Comparison of ENCODE assay signal across 8 cellular contexts in the genomic region with DNA sequence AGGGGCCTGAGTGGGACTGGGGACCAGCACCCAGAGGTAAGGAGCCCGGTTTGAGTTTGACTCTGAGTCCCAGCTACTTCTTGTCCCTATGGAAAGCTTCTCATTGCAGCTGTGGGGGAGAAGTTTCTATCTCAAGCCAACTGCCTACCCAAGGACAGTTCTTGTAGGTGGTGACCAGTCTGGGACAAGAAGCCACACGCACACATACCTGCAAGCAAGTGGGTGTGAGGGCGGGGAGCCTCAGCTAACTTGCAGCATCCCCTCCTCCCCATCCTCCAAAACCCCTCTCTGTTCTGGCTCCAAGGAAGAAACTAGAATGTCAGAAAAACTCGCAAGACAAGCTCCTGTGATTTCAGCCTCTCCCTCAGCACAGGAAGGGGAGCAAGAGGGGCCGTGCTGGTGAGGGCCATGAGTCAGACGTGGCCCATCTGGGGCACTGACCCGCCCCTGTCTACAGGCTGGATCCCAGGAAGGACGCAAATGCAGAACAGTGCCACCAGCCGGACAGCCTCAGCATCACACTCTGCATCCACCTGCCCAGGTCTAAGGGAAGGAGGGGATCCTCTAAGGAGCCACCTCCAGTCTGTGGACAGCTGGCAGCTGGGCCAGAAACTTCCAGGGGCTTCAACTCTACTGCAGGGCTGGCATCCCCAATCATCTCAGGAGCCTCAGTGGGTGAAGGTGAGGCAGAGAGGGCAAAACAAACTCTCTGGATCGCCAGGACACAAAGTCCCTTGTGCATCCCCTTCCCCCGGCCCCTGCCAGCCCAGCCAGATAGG.
DNase-seq lines count a peak whose midpoint lies in the region; ATAC-seq and TF ChIP-seq lines count a peak whose summit lies in the region.

No MANE protein-coding gene starts in this region.

- no peak overlapping the region for H3K4me2 ChIP-seq in OCI-LY1 (ENCODE audit: low read length)

- H3K9me2 ChIP-seq in OCI-LY1 (ENCODE audit: low read depth, low read length) = no peaks in the 10 kb centered on the region

- H3K4me3 ChIP-seq in OCI-LY1 (ENCODE audit: low read depth, low read length, poor library complexity, severe bottlenecking) (no peak overlapping the region), dorsolateral prefrontal cortex (no peak overlapping the region), mucosa of descending colon (no peak overlapping the region)

- H2AFZ ChIP-seq in OCI-LY1 (ENCODE audit: low read length) = no peak overlapping the region

- no peaks in the 10 kb centered on the region for H3F3A ChIP-seq in OCI-LY1 (ENCODE audit: insufficient read depth, low read length)

- intact Hi-C loops in dorsolateral prefrontal cortex (cut with DNase I) (no loop called here), mucosa of descending colon (cut with DNase I, micrococcal nuclease) (no loop called here)

- H4K20me1 ChIP-seq in OCI-LY1 (ENCODE audit: insufficient read depth, low read length) = no peaks in the 10 kb centered on the region

- H3K9me3 ChIP-seq in OCI-LY1 (ENCODE audit: low read length) (no peaks in the 10 kb centered on the region), mucosa of descending colon (no peaks in the 10 kb centered on the region)

- peaks cover 5% of the 10 kb centered on the region for H3K27me3 ChIP-seq in OCI-LY1 (ENCODE audit: insufficient read depth, low read length)
- no peaks in the 10 kb centered on the region for H3K27me3 ChIP-seq in dorsolateral prefrontal cortex

- no peak overlapping the region for H3K9ac ChIP-seq in OCI-LY1 (ENCODE audit: low read length)

- DNase-seq in GM03348 (ENCODE audit: low spot score) (peak; percentile 96), dorsolateral prefrontal cortex (no peak), mucosa of descending colon (peak; percentile 64 to 75 (median 67)), NCI-H446 (lab: John Stamatoyannopoulos, UW) (no peak), NCI-H1092 (lab: John Stamatoyannopoulos, UW) (no peak)

- H3K36me3 ChIP-seq in OCI-LY1 (ENCODE audit: insufficient read depth, low read length) (no peaks in the 10 kb centered on the region), mucosa of descending colon (ENCODE audit: low read depth) (no peaks in the 10 kb centered on the region)

- no peak overlapping the region for H3K27ac ChIP-seq in OCI-LY1 (ENCODE audit: low read depth, low read length, poor library complexity, severe bottlenecking)
- H3K27ac ChIP-seq in dorsolateral prefrontal cortex = peak overlapping the region in 41 of 59 donors; percentile 9 to 93 (median 55)

- ATAC-seq in HG02623 (IDR thresholded peaks at IDR 0.05; ENCODE audit: unreplicated experiment) (peak; percentile 53), mucosa of descending colon (peak; percentile 70), HG03039 (IDR thresholded peaks at IDR 0.05; ENCODE audit: unreplicated experiment) (no peak)

- H3K4me1 ChIP-seq in OCI-LY1 (ENCODE audit: insufficient read depth, low read length, severe bottlenecking) (peaks cover 19% of the 10 kb centered on the region), mucosa of descending colon (ENCODE audit: low read depth) (peaks cover 16% of the 10 kb centered on the region)

- TF ChIP-seq CTCF in OCI-LY1 (IDR thresholded peaks at IDR 0.05; ENCODE audit: low read length) = peak; percentile 81
- peak in 44 of 56 donors; percentile 11 to 54 (median 36) for TF ChIP-seq CTCF in dorsolateral prefrontal cortex (IDR thresholded peaks at IDR 0.05 in 54 of 56, conservative IDR thresholded peaks at IDR 0.05 in 2 of 56; ENCODE audit: low read depth in 1 of 56, partially characterized antibody in 56 of 56)
- peak; percentile 56 for TF ChIP-seq CTCF in mucosa of descending colon (IDR thresholded peaks at IDR 0.05)

- H3K79me2 ChIP-seq in OCI-LY1 (ENCODE audit: insufficient read depth, low read length) = no peaks in the 10 kb centered on the region

Comparison
In these comparisons a context has a peak if more than half of its experiments do, and no peak if none do; other contexts are left out.
1. DNase-seq: peak in GM03348 (single experiment) and mucosa of descending colon (3 of 3); none in dorsolateral prefrontal cortex (0 of 10), NCI-H446 (0 of 2) and NCI-H1092 (single experiment).
2. Peak in every context shown above with its lines, with median percentiles within 50 percentile points of each other: CTCF ChIP-seq.